8 cellular contexts compared by ENCODE assay signal in the genomic region with DNA sequence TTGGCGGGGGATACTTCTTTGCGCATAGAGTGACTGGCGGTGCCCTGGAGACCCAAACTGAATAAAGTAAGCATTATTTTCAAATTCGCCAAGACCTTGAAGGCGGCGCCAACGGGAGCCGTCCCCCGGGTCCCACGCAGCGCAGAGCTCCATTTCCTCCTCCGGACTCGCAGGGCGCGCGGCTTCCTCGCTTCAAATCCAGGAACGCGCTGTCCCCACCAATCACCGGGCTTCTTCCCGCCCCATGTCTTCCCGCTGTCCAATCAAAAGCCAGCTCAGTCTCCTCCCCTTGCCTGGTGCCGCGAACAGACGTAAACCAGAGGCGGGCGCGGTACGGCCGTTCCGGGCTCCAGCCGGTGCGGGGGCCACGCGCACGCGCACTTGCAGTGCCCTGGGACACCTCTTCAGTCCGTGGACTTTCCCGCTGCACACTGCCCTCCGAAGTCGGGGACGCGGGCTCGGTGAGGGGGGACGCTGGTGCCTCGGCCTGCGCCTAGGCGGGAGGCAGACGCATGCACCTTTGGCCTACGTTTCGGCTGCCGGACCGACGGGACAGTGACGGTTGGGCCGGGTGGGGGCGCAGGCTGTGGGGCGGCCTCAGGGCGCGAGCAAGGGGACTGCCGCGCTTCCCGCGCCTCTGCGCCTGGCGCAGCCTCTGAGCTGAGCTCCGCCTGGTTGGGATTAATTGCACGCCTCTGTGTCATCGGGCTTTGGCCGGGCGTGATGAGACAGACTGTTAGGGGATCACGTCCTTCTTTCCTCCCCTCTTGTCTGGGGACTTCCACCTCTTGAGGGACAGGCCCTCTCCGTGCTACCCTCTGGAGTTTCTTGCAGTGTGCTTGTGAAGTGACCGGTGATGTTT. TPM values are rescaled to one million over a fixed set of nuclear protein-coding genes. Genes with fewer than 3 reads are reported as not detected.
A peak's percentile ranks its signal among the peaks of the same experiment; 100 is the strongest.
DNase-seq lines count a peak whose midpoint lies in the region; ATAC-seq and TF ChIP-seq lines count a peak whose summit lies in the region.

A gene with protein sequence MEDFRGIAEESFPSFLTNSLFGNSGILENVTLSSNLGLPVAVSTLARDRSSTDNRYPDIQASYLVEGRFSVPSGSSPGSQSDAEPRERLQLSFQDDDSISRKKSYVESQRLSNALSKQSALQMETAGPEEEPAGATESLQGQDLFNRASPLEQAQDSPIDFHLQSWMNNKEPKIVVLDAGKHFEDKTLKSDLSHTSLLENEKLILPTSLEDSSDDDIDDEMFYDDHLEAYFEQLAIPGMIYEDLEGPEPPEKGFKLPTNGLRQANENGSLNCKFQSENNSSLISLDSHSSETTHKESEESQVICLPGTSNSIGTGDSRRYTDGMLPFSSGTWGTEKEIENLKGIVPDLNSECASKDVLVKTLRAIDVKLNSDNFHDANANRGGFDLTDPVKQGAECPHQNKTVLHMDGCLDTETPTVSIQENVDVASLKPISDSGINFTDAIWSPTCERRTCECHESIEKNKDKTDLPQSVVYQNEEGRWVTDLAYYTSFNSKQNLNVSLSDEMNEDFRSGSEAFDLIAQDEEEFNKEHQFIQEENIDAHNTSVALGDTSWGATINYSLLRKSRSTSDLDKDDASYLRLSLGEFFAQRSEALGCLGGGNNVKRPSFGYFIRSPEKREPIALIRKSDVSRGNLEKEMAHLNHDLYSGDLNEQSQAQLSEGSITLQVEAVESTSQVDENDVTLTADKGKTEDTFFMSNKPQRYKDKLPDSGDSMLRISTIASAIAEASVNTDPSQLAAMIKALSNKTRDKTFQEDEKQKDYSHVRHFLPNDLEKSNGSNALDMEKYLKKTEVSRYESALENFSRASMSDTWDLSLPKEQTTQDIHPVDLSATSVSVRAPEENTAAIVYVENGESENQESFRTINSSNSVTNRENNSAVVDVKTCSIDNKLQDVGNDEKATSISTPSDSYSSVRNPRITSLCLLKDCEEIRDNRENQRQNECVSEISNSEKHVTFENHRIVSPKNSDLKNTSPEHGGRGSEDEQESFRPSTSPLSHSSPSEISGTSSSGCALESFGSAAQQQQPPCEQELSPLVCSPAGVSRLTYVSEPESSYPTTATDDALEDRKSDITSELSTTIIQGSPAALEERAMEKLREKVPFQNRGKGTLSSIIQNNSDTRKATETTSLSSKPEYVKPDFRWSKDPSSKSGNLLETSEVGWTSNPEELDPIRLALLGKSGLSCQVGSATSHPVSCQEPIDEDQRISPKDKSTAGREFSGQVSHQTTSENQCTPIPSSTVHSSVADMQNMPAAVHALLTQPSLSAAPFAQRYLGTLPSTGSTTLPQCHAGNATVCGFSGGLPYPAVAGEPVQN (N-terminal part only) (plus strand): TSS at position 386 of the 862 bp plus-strand sequence. CDS start 8,063 bp downstream, outside the sequence.

- peak within 1 kb of the TSS; percentile 88 to 89 for H3K9ac ChIP-seq in mucosa of rectum (ENCODE audit: low read depth in 1 of 2, low read length in 2 of 2)

- BruUV-seq in PC-9 (replicated peaks; lab: Mats Ljungman, UMichigan) = TSS peak; percentile 57

- no peaks in the 10 kb centered on the region for H4K20me1 ChIP-seq in PC-9 (ENCODE audit: insufficient read depth)

- peaks cover 45% of the 10 kb centered on the region for H3F3A ChIP-seq in PC-9 (ENCODE audit: insufficient read depth, low read depth)

- H3K27ac ChIP-seq in PC-9 (peak within 1 kb of the TSS; percentile 79), mucosa of rectum (ENCODE audit: low read depth in 2 of 2, low read length in 2 of 2) (peak within 1 kb of the TSS; percentile 91 to 95)

- DNase-seq in DMS53 (lab: John Stamatoyannopoulos, UW) = peak; percentile 100
- DNase-seq in Jurkat, Clone E6-1 (ENCODE audit: low read depth, low spot score) = peak; percentile 98
- DNase-seq in PC-9 = peak; percentile 94 to 99
- peak; percentile 96 for DNase-seq in activated T-cell treated with anti-CD3 and anti-CD28 coated beads, Interleukin-2, amount 50 U/mL, for 1 hour
- peak; percentile 83 for DNase-seq in epithelial cell of proximal tubule (ENCODE audit: low read depth)
- DNase-seq in stimulated activated CD8-positive, alpha-beta memory T cell treated with anti-CD3 and anti-CD28 coated beads, Interleukin-4, amount 100 ng/mL, for 48 hours = peak; percentile 96

- H3K27me3 ChIP-seq in PC-9 (ENCODE audit: insufficient read depth, low read depth) (no peaks in the 10 kb centered on the region), mucosa of rectum (ENCODE audit: control insufficient read depth in 2 of 2, insufficient read depth in 2 of 2, low read length in 2 of 2) (no peaks in the 10 kb centered on the region)

- peaks cover 48% of the 10 kb centered on the region for H3K79me2 ChIP-seq in PC-9 (ENCODE audit: low read depth)

- intact Hi-C loops in PC-9 (cut with micrococcal nuclease; ENCODE audit: unreplicated experiment) = loop anchor here (1.0 kb wide), 1 partner anchor 44 kb away; no protein-coding TSS in a partner anchor

- peak within 1 kb of the TSS; percentile 96 for H2AFZ ChIP-seq in PC-9

- H3K9me3 ChIP-seq in PC-9 (ENCODE audit: insufficient read depth, low read depth) = no peaks in the 10 kb centered on the region
- H3K9me3 ChIP-seq in mucosa of rectum (ENCODE audit: control insufficient read depth in 2 of 2, low read length in 2 of 2) = no peaks in the 10 kb centered on the region

- H3K36me3 ChIP-seq in PC-9 (ENCODE audit: low read depth) = peaks cover 9% of the 10 kb centered on the region; the same call in 1 of the 2 replicates
- H3K36me3 ChIP-seq in mucosa of rectum (ENCODE audit: control insufficient read depth in 2 of 2, insufficient read depth in 2 of 2, low read length in 2 of 2) = no peaks in the 10 kb centered on the region

- CTCF ChIA-PET in PC-9 (lab: Charles Lee) = interaction anchor here (0.6 to 1.3 kb wide), 4 partner anchors 16 to 1275 kb away, joined by 3 to 11 read pairs (median 4); no protein-coding TSS in a partner anchor

- peak within 1 kb of the TSS; percentile 95 for H3K4me2 ChIP-seq in PC-9

- POLR2A ChIA-PET in PC-9 (lab: Charles Lee; ENCODE audit: unreplicated experiment) = interaction anchor here (0.5 to 1.2 kb wide), 20 partner anchors 8 to 1155 kb away, joined by 3 to 29 read pairs (median 5); a partner anchor contains a TSS

- ATAC-seq in GM21619 (IDR thresholded peaks at IDR 0.05; ENCODE audit: unreplicated experiment) = peak; percentile 81

- peak within 1 kb of the TSS; percentile 94 for H3K4me3 ChIP-seq in Jurkat, Clone E6-1 (ENCODE audit: low read length)
- H3K4me3 ChIP-seq in PC-9 = peak within 1 kb of the TSS; percentile 83
- peak within 1 kb of the TSS; percentile 87 for H3K4me3 ChIP-seq in epithelial cell of proximal tubule (ENCODE audit: low read depth, low read length)
- peak within 1 kb of the TSS; percentile 95 to 98 for H3K4me3 ChIP-seq in mucosa of rectum (ENCODE audit: low read length in 2 of 2)

- no peak for TF ChIP-seq CTCF in PC-9 (conservative IDR thresholded peaks at IDR 0.05)
- TF ChIP-seq CTCF in epithelial cell of proximal tubule (conservative IDR thresholded peaks at IDR 0.05; ENCODE audit: low read depth, low read length) = no peak

- H3K9me2 ChIP-seq in PC-9 (ENCODE audit: insufficient read depth) = no peaks in the 10 kb centered on the region

- H3K4me1 ChIP-seq in PC-9 (replicated peaks; ENCODE audit: insufficient read depth) (peaks cover 26% of the 10 kb centered on the region), mucosa of rectum (ENCODE audit: control insufficient read depth in 2 of 2, insufficient read depth in 2 of 2, low read length in 2 of 2) (peaks cover 7 to 17% of the 10 kb centered on the region in 2 donors)

RNA-seq across cellular contexts. Expression of the gene that starts here (rescaled TPM):
- 24.8 TPM for polyA plus RNA-seq in Jurkat, Clone E6-1 (2012; ENCODE audit: insufficient read depth, insufficient read length)
- 37.8 and 44.9 TPM in 2 replicates for total RNA-seq in PC-9 (2021)
- total RNA-seq in epithelial cell of proximal tubule = 17.4 and 18.3 TPM in 2 replicates

Comparison
In these comparisons a context has a peak if more than half of its experiments do, and no peak if none do; other contexts are left out.
1. Peak in every context shown above with its lines: DNase-seq, ATAC-seq, H3K4me3 ChIP-seq and H3K27ac ChIP-seq.